1 cellular context compared by ENCODE assay signal in genomic region chr16:25044032-25044861, GRCh38.
TF ChIP-seq lines count a peak whose summit lies in the region.

No MANE protein-coding gene starts in this region.

TF ChIP-seq in GM12878, 131 proteins besides CTCF, POLR2A, EP300 and RAD21 (continued from another document):
- peak; percentile 62 for TF ChIP-seq CUX1 (IDR thresholded peaks at IDR 0.05; ENCODE audit: insufficient replicate concordance, low read depth, low read length)
- TF ChIP-seq NKRF (conservative IDR thresholded peaks at IDR 0.05): 0 out of 2 replicates have a peak, but pooled peaks have one; percentile 23
- peak; percentile 54; the same call in 1 of the 3 replicates for TF ChIP-seq POU2F2 (IDR thresholded peaks at IDR 0.05; ENCODE audit: borderline replicate concordance, low read depth, low read length)
- peak; percentile 74 for TF ChIP-seq HDGF (IDR thresholded peaks at IDR 0.05)
- peak; percentile 55 for TF ChIP-seq RUNX3 (IDR thresholded peaks at IDR 0.05; ENCODE audit: low read length)
- peak; percentile 72 for TF ChIP-seq GATAD2B (conservative IDR thresholded peaks at IDR 0.05; ENCODE audit: low read depth)
- TF ChIP-seq SPI1 (IDR thresholded peaks at IDR 0.05; ENCODE audit: borderline replicate concordance, insufficient read depth, low read depth, low read length): peak; percentile 40; the same call in 1 of the 2 replicates
- peak; percentile 41; the same call in 1 of the 2 replicates for TF ChIP-seq BCL11A (IDR thresholded peaks at IDR 0.05; ENCODE audit: low read depth, low read length)
- peak; percentile 90 for TF ChIP-seq ZNF217 (IDR thresholded peaks at IDR 0.05)
- peak; percentile 32; the same call in 1 of the 2 replicates for TF ChIP-seq MTA2 (IDR thresholded peaks at IDR 0.05; ENCODE audit: low read depth)
- TF ChIP-seq BHLHE40 (IDR thresholded peaks at IDR 0.05; ENCODE audit: borderline replicate concordance in 1 of 2, low read depth in 2 of 2, low read length in 1 of 2): peak in 1 of 2 experiments; percentile 19; a peak in 2 of 4 replicates
- peak; percentile 47 for TF ChIP-seq MEF2B (IDR thresholded peaks at IDR 0.05; ENCODE audit: partially characterized antibody, poor library complexity, severe bottlenecking)
- TF ChIP-seq EGR1 (IDR thresholded peaks at IDR 0.05; ENCODE audit: borderline replicate concordance in 1 of 2, low read depth in 2 of 2, low read length in 2 of 2): peak in 1 of 2 experiments; percentile 59; a peak in 1 of 3 replicates
- TF ChIP-seq NR2F1 (conservative IDR thresholded peaks at IDR 0.05): peak; percentile 32; the same call in 1 of the 2 replicates
- TF ChIP-seq ZNF687 (IDR thresholded peaks at IDR 0.05): peak; percentile 80; the same call in 1 of the 2 replicates
- TF ChIP-seq NBN (IDR thresholded peaks at IDR 0.05): 0 out of 2 replicates have a peak, but pooled peaks have one; percentile 39
- peak; percentile 43; the same call in 1 of the 2 replicates for TF ChIP-seq NFIC (IDR thresholded peaks at IDR 0.05; ENCODE audit: low read depth, low read length)
- TF ChIP-seq SMARCA5 (IDR thresholded peaks at IDR 0.05): 0 out of 2 replicates have a peak, but pooled peaks have one; percentile 52
- TF ChIP-seq IKZF1 (conservative IDR thresholded peaks at IDR 0.05): peak; percentile 82
- TF ChIP-seq CBX5 (IDR thresholded peaks at IDR 0.05; ENCODE audit: low read depth): 0 out of 2 replicates have a peak, but pooled peaks have one; percentile 32
- peak; percentile 65; the same call in 1 of the 2 replicates for TF ChIP-seq DPF2 (IDR thresholded peaks at IDR 0.05)
- TF ChIP-seq ATF2 (IDR thresholded peaks at IDR 0.05; ENCODE audit: low read length): peak; percentile 40
- 0 out of 2 replicates have a peak, but pooled peaks have one; percentile 30 for TF ChIP-seq LARP7 (IDR thresholded peaks at IDR 0.05)
